Comparison of ENCODE assay signal across 8 cellular contexts in genomic region chr2:39124000-39124769, GRCh38. TPM values are rescaled to one million over a fixed set of nuclear protein-coding genes. Genes with fewer than 3 reads are reported as not detected.
DNase-seq lines count a peak whose midpoint lies in the region; ATAC-seq and TF ChIP-seq lines count a peak whose summit lies in the region.

No MANE protein-coding gene starts in this region.

- peak; percentile 60 for ATAC-seq in HG02759 (IDR thresholded peaks at IDR 0.05; ENCODE audit: unreplicated experiment)

- H3K27ac ChIP-seq in cardiac muscle cell (peak overlapping the region; percentile 84), parathyroid adenoma (peak overlapping the region; percentile 86), tibial nerve (peak overlapping the region; percentile 69 to 95 (median 86))

- H3K4me1 ChIP-seq in cardiac muscle cell (ENCODE audit: low read depth) = peaks cover 16% of the 10 kb centered on the region
- H3K4me1 ChIP-seq in parathyroid adenoma = peaks cover 15% of the 10 kb centered on the region
- peaks cover 0 to 33% (median 19%) of the 10 kb centered on the region in 4 donors for H3K4me1 ChIP-seq in tibial nerve

- peak overlapping the region; percentile 94 for H2AFZ ChIP-seq in parathyroid adenoma

- peaks cover 4% of the 10 kb centered on the region for H3K79me2 ChIP-seq in parathyroid adenoma

- H3K9ac ChIP-seq in parathyroid adenoma = no peak overlapping the region

- H3K36me3 ChIP-seq in cardiac muscle cell = no peaks in the 10 kb centered on the region
- no peaks in the 10 kb centered on the region for H3K36me3 ChIP-seq in parathyroid adenoma (ENCODE audit: control insufficient read depth, insufficient read depth, low read length)
- no peaks in the 10 kb centered on the region for H3K36me3 ChIP-seq in tibial nerve

- WGBS in tibial nerve, 2 donors = 0 to 1% methylated on average over 30 to 32 of the region's 59 CpGs

- TF ChIP-seq CTCF in GM12874 (IDR thresholded peaks at IDR 0.05; ENCODE audit: insufficient read depth, low read depth, low read length) (peak; percentile 82), cardiac muscle cell (IDR thresholded peaks at IDR 0.05; ENCODE audit: low read depth, low read length) (peak; percentile 38), parathyroid adenoma (IDR thresholded peaks at IDR 0.05) (peak; percentile 63), tibial nerve (IDR thresholded peaks at IDR 0.05) (peak; percentile 24 to 52 (median 32))

- H3K9me3 ChIP-seq in cardiac muscle cell (ENCODE audit: low read depth) (no peaks in the 10 kb centered on the region), parathyroid adenoma (ENCODE audit: control insufficient read depth, low read length) (no peaks in the 10 kb centered on the region), tibial nerve (no peaks in the 10 kb centered on the region)

- peak overlapping the region; percentile 94 for H3K4me2 ChIP-seq in parathyroid adenoma (ENCODE audit: low read length)

- H3K27me3 ChIP-seq in cardiac muscle cell = no peaks in the 10 kb centered on the region
- H3K27me3 ChIP-seq in parathyroid adenoma (ENCODE audit: control insufficient read depth, insufficient read depth, low read length) = no peaks in the 10 kb centered on the region
- no peaks in the 10 kb centered on the region for H3K27me3 ChIP-seq in tibial nerve

- peak; percentile 93 to 96 for TF ChIP-seq EP300 in tibial nerve (IDR thresholded peaks at IDR 0.05)

- DNase-seq in NCI-H1105 treated with DMSO at 0.1 percent for 48 hours (lab: John Stamatoyannopoulos, UW) (peak; percentile 94), SKM-1 treated with dmso at 0.1 percent for 144 hours (lab: John Stamatoyannopoulos, UW; ENCODE audit: unreplicated experiment) (peak; percentile 93), cardiac muscle cell (ENCODE audit: low read depth in 1 of 2, low spot score in 1 of 2) (peak; percentile 97 to 99), tibial nerve (ENCODE audit: low spot score in 2 of 2) (peak; percentile 84 to 86)
- DNase-seq in activated naive CD8-positive, alpha-beta T cell treated with anti-CD3 and anti-CD28 coated beads, Interleukin-2, amount 50 U/mL, for 16 hours (ENCODE audit: low read depth, low spot score) = peak; percentile 93

- H3K4me3 ChIP-seq in cardiac muscle cell (peak overlapping the region; percentile 61), parathyroid adenoma (ENCODE audit: low read depth, low read length) (peak overlapping the region; percentile 98), tibial nerve (peak overlapping the region; percentile 61 to 93 (median 68))

- TF ChIP-seq POLR2A in tibial nerve (IDR thresholded peaks at IDR 0.05) = peak; percentile 81 to 86

RNA-seq across cellular contexts. Expression of gene SOS1, which starts 3.3 kb away (rescaled TPM):
- total RNA-seq in cardiac muscle cell (18.7 and 31.6 TPM in 2 replicates), tibial nerve (10 to 100 TPM; 18.6 to 27.3 (median 23.4) TPM)
- polyA plus RNA-seq in cardiac muscle cell = 15.3 and 18.4 TPM in 2 replicates

Comparison
In these comparisons a context has a peak if more than half of its experiments do, and no peak if none do; other contexts are left out.
1. Peak in every context shown above with its lines: DNase-seq, ATAC-seq, H3K4me3 ChIP-seq and H3K27ac ChIP-seq.
2. CTCF ChIP-seq: peak in every context shown above with its lines; median percentile 82 in GM12874; 63 in parathyroid adenoma; 38 in cardiac muscle cell; 32 in tibial nerve.